Comparison of ENCODE assay signal across 1 cellular context in genomic region chr16:1518626-1519135, GRCh38.
TF ChIP-seq lines count a peak whose summit lies in the region.

No MANE protein-coding gene starts in this region.

TF ChIP-seq in K562, 482 proteins besides CTCF, POLR2A, EP300 and RAD21:
- TF ChIP-seq CBX8 (IDR thresholded peaks at IDR 0.05; ENCODE audit: borderline replicate concordance, extremely low read depth, low read depth, low read length, poor library complexity, severe bottlenecking), result no peak
- TF ChIP-seq CBFA2T3 (IDR thresholded peaks at IDR 0.05), result peak; percentile 38; the same call in 1 of the 2 replicates
